In the genomic region with DNA sequence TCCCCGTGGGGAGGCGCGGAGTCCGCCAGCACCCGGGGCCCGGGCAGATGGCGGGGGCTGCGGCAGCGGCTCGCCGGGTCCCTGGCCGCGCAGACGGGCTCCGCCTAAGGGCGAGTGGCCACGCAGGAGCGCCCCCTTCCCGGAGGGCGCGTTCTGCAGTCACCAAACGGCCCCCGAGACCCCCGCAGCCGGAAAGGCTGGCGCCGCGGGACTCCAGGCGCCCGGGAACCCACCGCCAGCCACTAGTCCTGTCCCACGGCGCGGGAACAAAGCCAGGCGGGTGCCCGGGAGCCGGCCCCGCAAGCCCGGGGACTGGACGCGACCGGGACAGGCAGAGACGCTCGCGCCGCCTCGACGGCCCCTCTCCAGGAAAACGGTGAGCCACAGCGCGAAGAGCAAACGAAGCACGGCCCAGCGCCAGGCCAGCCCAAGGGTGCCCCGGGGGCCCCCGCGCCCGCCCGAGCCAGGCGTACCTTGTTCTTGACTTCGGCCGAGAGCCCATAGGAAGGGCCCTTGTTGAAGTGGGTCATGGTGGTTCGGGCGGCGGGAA, we compare ENCODE assay signal across 1 cellular context.
TF ChIP-seq lines count a peak whose summit lies in the region.

No MANE protein-coding gene starts in this region.

TF ChIP-seq in H1, 55 proteins besides CTCF, POLR2A, EP300 and RAD21:
- no peak for TF ChIP-seq CHD7 (IDR thresholded peaks at IDR 0.05; ENCODE audit: insufficient replicate concordance, low read length)
- peak; percentile 52 for TF ChIP-seq TAF7 (optimal IDR thresholded peaks at IDR 0.05; ENCODE audit: borderline replicate concordance, low read depth, low read length)
- peak; percentile 52 for TF ChIP-seq ASH2L (IDR thresholded peaks at IDR 0.05; ENCODE audit: low read length)
- TF ChIP-seq, protein P1, sequence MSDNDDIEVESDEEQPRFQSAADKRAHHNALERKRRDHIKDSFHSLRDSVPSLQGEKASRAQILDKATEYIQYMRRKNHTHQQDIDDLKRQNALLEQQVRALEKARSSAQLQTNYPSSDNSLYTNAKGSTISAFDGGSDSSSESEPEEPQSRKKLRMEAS (IDR thresholded peaks at IDR 0.05) = no peak
- TF ChIP-seq, protein P2, sequence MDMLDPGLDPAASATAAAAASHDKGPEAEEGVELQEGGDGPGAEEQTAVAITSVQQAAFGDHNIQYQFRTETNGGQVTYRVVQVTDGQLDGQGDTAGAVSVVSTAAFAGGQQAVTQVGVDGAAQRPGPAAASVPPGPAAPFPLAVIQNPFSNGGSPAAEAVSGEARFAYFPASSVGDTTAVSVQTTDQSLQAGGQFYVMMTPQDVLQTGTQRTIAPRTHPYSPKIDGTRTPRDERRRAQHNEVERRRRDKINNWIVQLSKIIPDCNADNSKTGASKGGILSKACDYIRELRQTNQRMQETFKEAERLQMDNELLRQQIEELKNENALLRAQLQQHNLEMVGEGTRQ (IDR thresholded peaks at IDR 0.05; ENCODE audit: low read length) = no peak
- peak; percentile 17; the same call in 1 of the 2 replicates for TF ChIP-seq RBBP5 (IDR thresholded peaks at IDR 0.05; ENCODE audit: borderline replicate concordance, low read depth, low read length)
- TF ChIP-seq KDM1A (IDR thresholded peaks at IDR 0.05; ENCODE audit: borderline replicate concordance, low read length) = no peak
- TF ChIP-seq HDAC2 (IDR thresholded peaks at IDR 0.05; ENCODE audit: borderline replicate concordance in 1 of 2, low read depth in 2 of 2, low read length in 2 of 2) = no peak
- TF ChIP-seq, protein P3, sequence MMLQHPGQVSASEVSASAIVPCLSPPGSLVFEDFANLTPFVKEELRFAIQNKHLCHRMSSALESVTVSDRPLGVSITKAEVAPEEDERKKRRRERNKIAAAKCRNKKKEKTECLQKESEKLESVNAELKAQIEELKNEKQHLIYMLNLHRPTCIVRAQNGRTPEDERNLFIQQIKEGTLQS (IDR thresholded peaks at IDR 0.05; ENCODE audit: insufficient read depth, low read depth, low read length) = no peak
- TF ChIP-seq CBX5 (IDR thresholded peaks at IDR 0.05; ENCODE audit: low read depth, low read length) = no peak
- TF ChIP-seq NANOG (IDR thresholded peaks at IDR 0.05; ENCODE audit: insufficient read depth, low read depth, low read length, poor library complexity, severe bottlenecking) = no peak
- peak; percentile 74 for TF ChIP-seq KDM4A (IDR thresholded peaks at IDR 0.05; ENCODE audit: low read depth, low read length, severe bottlenecking)
- TF ChIP-seq CHD1 (IDR thresholded peaks at IDR 0.05; ENCODE audit: low read depth, low read length) = no peak
TF ChIP-seq in H1: peak in this region for 4.
